17 cellular contexts compared by ENCODE assay signal in the genomic region with DNA sequence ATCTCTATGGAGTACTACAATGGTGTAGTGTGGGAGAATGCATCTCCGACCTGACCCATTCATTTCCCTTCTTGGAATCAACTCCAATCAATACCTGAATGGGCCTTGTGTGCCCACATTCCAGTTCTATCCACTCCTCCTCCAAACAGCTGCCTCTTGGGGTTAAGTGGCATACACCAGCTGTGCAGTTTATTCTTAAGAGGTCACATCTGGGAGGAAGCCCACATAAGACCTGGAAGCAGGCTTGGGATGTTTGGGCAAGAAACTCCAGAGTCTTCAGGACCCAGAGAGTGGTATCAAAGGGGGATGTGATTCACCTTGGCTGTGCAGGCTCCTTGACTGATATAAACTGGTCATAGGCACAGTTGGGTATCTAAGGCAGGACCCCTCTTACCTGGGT. TPM values are rescaled to one million over a fixed set of nuclear protein-coding genes. Genes with fewer than 3 reads are reported as not detected.
"Had no signal": no experiment of that assay in that cellular context is flagged by ENCODE, and none has a peak within 500 bp of the region (broad histone marks: within the 10 kb centered on the region; RNA-seq: fewer than 3 reads in every experiment).

No MANE protein-coding gene starts in this region.

- H3K9me3 ChIP-seq: psoas muscle, sigmoid colon had no signal

- H3K4me3 ChIP-seq: psoas muscle, sigmoid colon had no signal

- DNase-seq: activated CD4-positive, alpha-beta T cell treated with anti-CD3 and anti-CD28 coated beads for 48 hours; activated naive CD4-positive, alpha-beta T cell treated with anti-CD3 and anti-CD28 coated beads for 36 hours; cerebellar nuclear complex; endodermal cell; left colon; nucleus accumbens; psoas muscle; sigmoid colon; stimulated activated CD4-positive, alpha-beta T cell treated with anti-CD3 and anti-CD28 coated beads, Interleukin-4, amount 100 ng/mL, for 1 hour; stimulated activated naive CD8-positive, alpha-beta T cell treated with anti-CD3 and anti-CD28 coated beads, Interleukin-15, amount 100 ng/mL, for 72 hours had no signal

- ATAC-seq: psoas muscle; stimulated activated naive CD8-positive, alpha-beta T cell treated with anti-CD3 and anti-CD28 coated beads, Interleukin-15, amount 100 ng/mL, for 72 hours; WTC11 had no signal

- H3K36me3 ChIP-seq: sigmoid colon had no signal

- H3K27ac ChIP-seq: psoas muscle, sigmoid colon had no signal

- H3K4me1 ChIP-seq: psoas muscle, sigmoid colon had no signal

- H3K27me3 ChIP-seq: sigmoid colon had no signal

- FAIRE-seq: urothelium cell line had no signal

RNA-seq across cellular contexts. Expression of a gene that starts 46.0 kb away (rescaled TPM):
- total RNA-seq: activated naive CD4-positive, alpha-beta T cell treated with anti-CD3 and anti-CD28 coated beads for 36 hours; dermis microvascular lymphatic vessel endothelial cell; endodermal cell; esophagus mucosa; left colon; mucosa of gallbladder; natural killer cell treated with Interleukin-12 subunit alpha and Interleukin-12 subunit beta and Interleukin-15 and Interleukin-18, amount 100 ng/mL, for 72 hours; psoas muscle; sigmoid colon; T-helper 1 cell treated with Interleukin-12 subunit alpha and Interleukin-12 subunit beta and Interleukin-4 antibody, amounts not matched to agents 30 ng/mL and 1 ng/mL, for 36 hours; WTC11 had no signal
- polyA plus RNA-seq: psoas muscle, sigmoid colon had no signal
